ENCODE assay signal across 8 cellular contexts in genomic region chr18:54223568-54224241, GRCh38. TPM values are rescaled to one million over a fixed set of nuclear protein-coding genes. Genes with fewer than 3 reads are reported as not detected.
DNase-seq lines count a peak whose midpoint lies in the region; ATAC-seq and TF ChIP-seq lines count a peak whose summit lies in the region.

No MANE protein-coding gene starts in this region.

- H3K4me1 ChIP-seq in RWPE2 (ENCODE audit: insufficient read depth, poor library complexity, severe bottlenecking) (peaks cover 12% of the 10 kb centered on the region), vagina (peaks cover 42% of the 10 kb centered on the region)

- H3K27ac Mint-ChIP-seq in activated naive CD4-positive, alpha-beta T cell treated with anti-CD3 and anti-CD28 coated beads for 36 hours, result peak overlapping the region; percentile 94
- H3K27ac Mint-ChIP-seq in osteocyte (ENCODE audit: unreplicated experiment), result peak overlapping the region; percentile 94

- no peak for TF ChIP-seq POLR2A in vagina (IDR thresholded peaks at IDR 0.05)

- H3K27me3 ChIP-seq in RWPE2 (ENCODE audit: insufficient read depth, poor library complexity, severe bottlenecking), result no peaks in the 10 kb centered on the region
- H3K27me3 ChIP-seq in vagina, result no peaks in the 10 kb centered on the region

- H3K4me3 ChIP-seq in RWPE2 (ENCODE audit: severe bottlenecking) (peak overlapping the region; percentile 92), vagina (peak overlapping the region; percentile 72 to 75)

- CTCF ChIA-PET in activated naive CD4-positive, alpha-beta T cell treated with anti-CD3 and anti-CD28 coated beads for 36 hours (lab: Charles Lee), result interaction anchor here (0.6 to 2.6 kb wide), 17 partner anchors 9 to 232 kb away, joined by 3 to 42 read pairs (median 4); partner anchors contain the start of genes C18orf54, POLI and STARD6

- peaks cover 15% of the 10 kb centered on the region for H3K36me3 Mint-ChIP-seq in activated naive CD4-positive, alpha-beta T cell treated with anti-CD3 and anti-CD28 coated beads for 36 hours (ENCODE audit: low read depth)
- no peaks in the 10 kb centered on the region for H3K36me3 Mint-ChIP-seq in osteocyte (ENCODE audit: unreplicated experiment)

- no peak for TF ChIP-seq EP300 in Ishikawa (IDR thresholded peaks at IDR 0.05; ENCODE audit: borderline replicate concordance)

- DNase-seq in DMS53 treated with DMSO at 0.1 percent for 48 hours (lab: John Stamatoyannopoulos, UW; ENCODE audit: unreplicated experiment) (peak; percentile 59), RWPE2 (ENCODE audit: low spot score) (peak; percentile 74), globus pallidus (ENCODE audit: low spot score) (peak; percentile 24), osteocyte (ENCODE audit: extremely low spot score, unreplicated experiment) (no peak), vagina (ENCODE audit: extremely low spot score in 2 of 2) (no peak)
- DNase-seq in activated naive CD4-positive, alpha-beta T cell treated with anti-CD3 and anti-CD28 coated beads for 36 hours, result peak; percentile 87

- intact Hi-C loops in activated naive CD4-positive, alpha-beta T cell treated with anti-CD3 and anti-CD28 coated beads for 36 hours (cut with micrococcal nuclease), result loop anchor here (1.0 to 5.0 kb wide), 12 partner anchors 13 to 489 kb away; partner anchors contain the start of genes C18orf54, POLI and STARD6
- intact Hi-C loops in vagina (cut with DNase I), result no loop called here

- peaks cover 41% of the 10 kb centered on the region for H3K4me1 Mint-ChIP-seq in activated naive CD4-positive, alpha-beta T cell treated with anti-CD3 and anti-CD28 coated beads for 36 hours (ENCODE audit: low read depth)
- peaks cover 42% of the 10 kb centered on the region for H3K4me1 Mint-ChIP-seq in osteocyte (ENCODE audit: unreplicated experiment)

- ATAC-seq in GM21737 (IDR thresholded peaks at IDR 0.05; ENCODE audit: unreplicated experiment) (peak; percentile 18), RWPE2 (ENCODE audit: low read depth) (peak; percentile 70)

- TF ChIP-seq CTCF in RWPE2 (IDR thresholded peaks at IDR 0.05; ENCODE audit: poor library complexity, severe bottlenecking) (peak; percentile 34), osteocyte (IDR thresholded peaks at IDR 0.05) (no peak), vagina (IDR thresholded peaks at IDR 0.05) (no peak)

- H3K27ac ChIP-seq in RWPE2 (ENCODE audit: poor library complexity, severe bottlenecking), result peak overlapping the region; percentile 88
- peak overlapping the region; percentile 82 for H3K27ac ChIP-seq in vagina

- no peaks in the 10 kb centered on the region for H3K27me3 Mint-ChIP-seq in activated naive CD4-positive, alpha-beta T cell treated with anti-CD3 and anti-CD28 coated beads for 36 hours (ENCODE audit: low read depth)
- no peaks in the 10 kb centered on the region for H3K27me3 Mint-ChIP-seq in osteocyte (ENCODE audit: unreplicated experiment)

- H3K9me3 ChIP-seq in RWPE2 (ENCODE audit: severe bottlenecking), result no peaks in the 10 kb centered on the region
- H3K9me3 ChIP-seq in vagina, result no peaks in the 10 kb centered on the region

- peaks cover 18% of the 10 kb centered on the region for H3K36me3 ChIP-seq in RWPE2 (ENCODE audit: low read depth)
- no peaks in the 10 kb centered on the region for H3K36me3 ChIP-seq in vagina

- no peak for TF ChIP-seq RAD21 in Ishikawa (IDR thresholded peaks at IDR 0.05; ENCODE audit: low read depth)

- H3K4me3 Mint-ChIP-seq in activated naive CD4-positive, alpha-beta T cell treated with anti-CD3 and anti-CD28 coated beads for 36 hours, result peak overlapping the region; percentile 90
- peak overlapping the region; percentile 90 for H3K4me3 Mint-ChIP-seq in osteocyte (ENCODE audit: unreplicated experiment)

- no peaks in the 10 kb centered on the region for H3K9me3 Mint-ChIP-seq in activated naive CD4-positive, alpha-beta T cell treated with anti-CD3 and anti-CD28 coated beads for 36 hours
- H3K9me3 Mint-ChIP-seq in osteocyte (ENCODE audit: unreplicated experiment), result no peaks in the 10 kb centered on the region

TF ChIP-seq in Ishikawa, 13 proteins besides CTCF, POLR2A, EP300 and RAD21:
- TF ChIP-seq TEAD4 (IDR thresholded peaks at IDR 0.05), result no peak
- TF ChIP-seq TAF1 (IDR thresholded peaks at IDR 0.05; ENCODE audit: low read depth), result no peak
- TF ChIP-seq, protein P1, sequence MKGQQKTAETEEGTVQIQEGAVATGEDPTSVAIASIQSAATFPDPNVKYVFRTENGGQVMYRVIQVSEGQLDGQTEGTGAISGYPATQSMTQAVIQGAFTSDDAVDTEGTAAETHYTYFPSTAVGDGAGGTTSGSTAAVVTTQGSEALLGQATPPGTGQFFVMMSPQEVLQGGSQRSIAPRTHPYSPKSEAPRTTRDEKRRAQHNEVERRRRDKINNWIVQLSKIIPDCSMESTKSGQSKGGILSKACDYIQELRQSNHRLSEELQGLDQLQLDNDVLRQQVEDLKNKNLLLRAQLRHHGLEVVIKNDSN (IDR thresholded peaks at IDR 0.05), result no peak
- TF ChIP-seq, protein P2, sequence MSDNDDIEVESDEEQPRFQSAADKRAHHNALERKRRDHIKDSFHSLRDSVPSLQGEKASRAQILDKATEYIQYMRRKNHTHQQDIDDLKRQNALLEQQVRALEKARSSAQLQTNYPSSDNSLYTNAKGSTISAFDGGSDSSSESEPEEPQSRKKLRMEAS (IDR thresholded peaks at IDR 0.05), result peak; percentile 30; the same call in 1 of the 2 replicates
- peak; percentile 76 for TF ChIP-seq NFIC (IDR thresholded peaks at IDR 0.05)
- no peak for TF ChIP-seq FOXM1 (IDR thresholded peaks at IDR 0.05; ENCODE audit: borderline replicate concordance, low read depth)
- 0 out of 2 replicates have a peak, but pooled peaks have one; percentile 8 for TF ChIP-seq ZBTB7A (IDR thresholded peaks at IDR 0.05; ENCODE audit: low read depth)

RNA-seq across cellular contexts. Expression of gene MBD2, which starts 0.8 kb away (rescaled TPM):
- 100 to 1,000 TPM; 102 to 103 TPM for total RNA-seq in activated naive CD4-positive, alpha-beta T cell treated with anti-CD3 and anti-CD28 coated beads for 36 hours
- total RNA-seq in osteocyte (58.3 and 62.5 TPM in 2 replicates), vagina (43.0 TPM)

RNA-seq across cellular contexts. Expression of gene POLI, which starts 45.6 kb away (rescaled TPM):
- total RNA-seq in activated naive CD4-positive, alpha-beta T cell treated with anti-CD3 and anti-CD28 coated beads for 36 hours, result 10 to 100 TPM; 16.0 to 17.4 TPM
- total RNA-seq in osteocyte (26.6 and 29.7 TPM in 2 replicates), vagina (20.9 TPM)

Comparison
In these comparisons a context has a peak if more than half of its experiments do, and no peak if none do; other contexts are left out.
1. DNase-seq: peak in DMS53 treated with DMSO at 0.1 percent for 48 hours (single experiment), RWPE2 (single experiment), activated naive CD4-positive, alpha-beta T cell treated with anti-CD3 and anti-CD28 coated beads for 36 hours (single experiment) and globus pallidus (single experiment); none in osteocyte (single experiment) and vagina (0 of 2).